Comparison of ENCODE assay signal across 8 cellular contexts in the genomic region with DNA sequence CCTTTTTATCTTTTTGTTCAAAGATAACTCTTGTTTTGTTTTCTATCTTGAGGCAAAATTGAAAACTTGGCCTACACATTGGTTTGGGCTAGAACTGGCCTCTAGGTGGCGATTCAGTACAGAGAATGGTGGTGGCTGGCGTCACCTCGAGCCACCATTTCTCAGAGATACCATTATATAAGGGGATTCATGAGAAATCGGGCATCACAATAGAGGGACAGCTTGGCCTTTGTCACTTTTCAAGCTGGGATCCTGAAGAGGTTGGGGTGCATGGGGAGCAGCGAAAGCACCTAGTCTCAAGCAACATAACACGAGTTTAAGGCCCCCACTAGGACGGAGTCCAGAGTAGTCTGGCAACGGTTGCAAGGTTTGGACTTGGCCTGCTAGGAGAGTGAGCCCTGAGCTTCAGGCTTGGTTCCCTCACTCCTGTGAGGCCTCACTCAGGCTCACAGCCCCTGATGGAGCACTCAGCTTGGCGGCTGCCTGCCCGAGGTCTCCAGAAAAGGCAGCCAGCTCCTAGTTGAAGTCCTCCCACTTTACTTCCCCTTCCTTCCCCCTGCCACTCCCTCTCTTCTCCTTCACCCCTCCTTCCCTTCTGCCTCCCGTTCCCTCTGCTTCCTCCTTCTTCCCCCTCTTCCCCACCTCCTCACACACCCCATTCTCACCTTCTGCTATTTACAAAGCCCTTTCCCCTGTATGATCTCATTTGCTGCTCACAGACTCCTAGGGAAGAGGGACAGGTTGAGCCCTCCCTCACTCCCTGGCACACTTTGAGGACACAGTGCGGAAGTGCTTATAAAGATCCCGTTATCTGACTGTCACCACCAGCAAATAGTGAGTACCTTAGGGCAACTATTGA.
DNase-seq lines count a peak whose midpoint lies in the region; ATAC-seq and TF ChIP-seq lines count a peak whose summit lies in the region.

No MANE protein-coding gene starts in this region.

- H3K4me1 ChIP-seq in A673 (ENCODE audit: insufficient read depth, low read length, poor library complexity, severe bottlenecking), result peaks cover 26% of the 10 kb centered on the region

- intact Hi-C loops in A673 (cut with micrococcal nuclease; ENCODE audit: unreplicated experiment), result loop anchor here (1.0 to 2.0 kb wide), 2 partner anchors 312 to 537 kb away; no protein-coding TSS in a partner anchor
- intact Hi-C loops in activated B cell treated with CpG ODN at 0.5 μM for 24 hours (cut with micrococcal nuclease), result loop anchor here (1.0 to 5.0 kb wide), 5 partner anchors 312 to 1142 kb away; no protein-coding TSS in a partner anchor

- ATAC-seq in GM18498 (IDR thresholded peaks at IDR 0.05; ENCODE audit: unreplicated experiment), result peak; percentile 81
- peak; percentile 50 for ATAC-seq in HG03025 (IDR thresholded peaks at IDR 0.05; ENCODE audit: low FRiP score, unreplicated experiment)
- ATAC-seq in activated B cell treated with CpG ODN at 0.5 μM for 24 hours (ENCODE audit: low read depth), result peak; percentile 76
- peak; percentile 52 for ATAC-seq in central memory CD8-positive, alpha-beta T cell (replicated peaks; ENCODE audit: extremely low read depth, poor library complexity, severe bottlenecking)

- peak overlapping the region; percentile 42 for H3K4me3 Mint-ChIP-seq in activated B cell treated with CpG ODN at 0.5 μM for 24 hours
- H3K4me3 Mint-ChIP-seq in central memory CD8-positive, alpha-beta T cell, result no peak overlapping the region

- no peaks in the 10 kb centered on the region for H3K36me3 ChIP-seq in A673 (ENCODE audit: insufficient read depth, low read length, poor library complexity, severe bottlenecking)

- BruUV-seq in A673 (replicated peaks; lab: Mats Ljungman, UMichigan), result no TSS peak

- H3K27ac ChIP-seq in A673 (ENCODE audit: low read depth, low read length, poor library complexity, severe bottlenecking), result peak overlapping the region; percentile 19

- H3K9me3 ChIP-seq in A673 (ENCODE audit: low read depth, low read length, poor library complexity, severe bottlenecking), result no peaks in the 10 kb centered on the region

- CTCF ChIA-PET in A673 (lab: Charles Lee) (interaction anchor here (1.1 to 2.1 kb wide), 2 partner anchors 37 to 312 kb away, joined by 3 to 6 read pairs; no protein-coding TSS in a partner anchor), activated B cell treated with CpG ODN at 0.5 μM for 24 hours (lab: Charles Lee) (interaction anchor here (0.7 to 2.6 kb wide), 5 partner anchors 312 to 1142 kb away, joined by 3 to 16 read pairs (median 5); a partner anchor contains a TSS)

- peak; percentile 79 for DNase-seq in A673 (ENCODE audit: low spot score)
- DNase-seq in NCI-H2171 treated with DMSO at 0.1 percent for 48 hours (lab: John Stamatoyannopoulos, UW), result peak; percentile 70
- no peak for DNase-seq in activated B cell treated with CpG ODN at 0.5 μM for 24 hours
- DNase-seq in central memory CD8-positive, alpha-beta T cell (ENCODE audit: low spot score in 2 of 2), result peak in 1 of 2 donors; percentile 17
- peak; percentile 68 for DNase-seq in kidney tubule cell (ENCODE audit: low spot score)
- peak; percentile 49 to 50 for DNase-seq in stimulated activated CD4-positive, alpha-beta T cell treated with anti-CD3 and anti-CD28 coated beads, Interleukin-2, amount 100 ng/mL, for 48 hours

- H3K27me3 Mint-ChIP-seq in activated B cell treated with CpG ODN at 0.5 μM for 24 hours, result no peaks in the 10 kb centered on the region
- H3K27me3 Mint-ChIP-seq in central memory CD8-positive, alpha-beta T cell, result no peaks in the 10 kb centered on the region

- H3K9me3 Mint-ChIP-seq in activated B cell treated with CpG ODN at 0.5 μM for 24 hours, result no peaks in the 10 kb centered on the region
- no peaks in the 10 kb centered on the region for H3K9me3 Mint-ChIP-seq in central memory CD8-positive, alpha-beta T cell

- H3K4me3 ChIP-seq in A673 (ENCODE audit: low read depth, low read length, poor library complexity, severe bottlenecking), result no peak overlapping the region

- H3K4me1 Mint-ChIP-seq in activated B cell treated with CpG ODN at 0.5 μM for 24 hours, result peaks cover 4% of the 10 kb centered on the region
- H3K4me1 Mint-ChIP-seq in central memory CD8-positive, alpha-beta T cell, result no peaks in the 10 kb centered on the region

- no peaks in the 10 kb centered on the region for H3K27me3 ChIP-seq in A673 (replicated peaks; ENCODE audit: insufficient read depth, low read depth, low read length, poor library complexity)

- peak; percentile 94 for TF ChIP-seq CTCF in A673 (conservative IDR thresholded peaks at IDR 0.05; ENCODE audit: low read depth, low read length)
- TF ChIP-seq CTCF in activated B cell treated with CpG ODN at 0.5 μM for 24 hours (IDR thresholded peaks at IDR 0.05), result peak; percentile 19

- POLR2A ChIA-PET in A673 (lab: Charles Lee; ENCODE audit: low non-redundant PET) (interaction anchor here (0.5 kb wide), 1 partner anchor 788 kb away, joined by 3 read pairs; a partner anchor contains a TSS), activated B cell treated with CpG ODN at 0.5 μM for 24 hours (lab: Charles Lee) (no interaction called here)

- no peaks in the 10 kb centered on the region for H3K36me3 Mint-ChIP-seq in activated B cell treated with CpG ODN at 0.5 μM for 24 hours (ENCODE audit: low read depth)
- no peaks in the 10 kb centered on the region for H3K36me3 Mint-ChIP-seq in central memory CD8-positive, alpha-beta T cell (ENCODE audit: insufficient read depth)

- H3K27ac Mint-ChIP-seq in activated B cell treated with CpG ODN at 0.5 μM for 24 hours, result no peak overlapping the region
- no peak overlapping the region for H3K27ac Mint-ChIP-seq in central memory CD8-positive, alpha-beta T cell (ENCODE audit: low read depth)
